In genomic region chr1:182229907-182230522, GRCh38 we compare ENCODE assay signal across 10 cellular contexts.
A peak's percentile ranks its signal among the peaks of the same experiment; 100 is the strongest.
DNase-seq lines count a peak whose midpoint lies in the region; TF ChIP-seq lines count a peak whose summit lies in the region.
"Had no signal": no experiment of that assay in that cellular context is flagged by ENCODE, and none has a peak within 500 bp of the region (broad histone marks: within the 10 kb centered on the region; RNA-seq: fewer than 3 reads in every experiment).

No MANE protein-coding gene starts in this region.

- H3K9me3 ChIP-seq in adipocyte (ENCODE audit: control insufficient read depth, low read length) = peaks cover 5% of the 10 kb centered on the region
- no peaks in the 10 kb centered on the region for H3K9me3 ChIP-seq in Peyer's patch
- no peaks in the 10 kb centered on the region for H3K9me3 ChIP-seq in OCI-LY7 (ENCODE audit: low read length)

- H3K36me3 Mint-ChIP-seq in nephron (ENCODE audit: low read depth) = no peaks in the 10 kb centered on the region

- POLR2A ChIA-PET in OCI-LY7 (lab: Charles Lee) = no interaction called here

- TF ChIP-seq POLR2A in Peyer's patch (IDR thresholded peaks at IDR 0.05) = no peak

- no peak overlapping the region for H3K4me3 ChIP-seq in adipocyte (ENCODE audit: low read length)
- H3K4me3 ChIP-seq in Peyer's patch = no peak overlapping the region
- H3K4me3 ChIP-seq in OCI-LY7 (ENCODE audit: low read depth, low read length, poor library complexity, severe bottlenecking) = no peak overlapping the region
- H3K4me3 ChIP-seq: skin epidermis had no signal

- H3K79me2 ChIP-seq in OCI-LY7 (ENCODE audit: insufficient read depth, low read depth, low read length) = no peaks in the 10 kb centered on the region

- peaks cover 3% of the 10 kb centered on the region for H3K27me3 Mint-ChIP-seq in nephron (ENCODE audit: low read depth)

- no peaks in the 10 kb centered on the region for H4K20me1 ChIP-seq in OCI-LY7 (ENCODE audit: insufficient read depth, low read length)

- peak; percentile 39 for DNase-seq in EH (ENCODE audit: low read depth)
- peak; percentile 57 for DNase-seq in NCI-H2029 (lab: John Stamatoyannopoulos, UW)
- DNase-seq in adipocyte (ENCODE audit: low read depth) = peak; percentile 82
- no peak for DNase-seq in Peyer's patch
- no peak for DNase-seq in caudate nucleus (lab: John Stamatoyannopoulos, UW)
- DNase-seq in germinal center (ENCODE audit: low spot score) = no peak
- DNase-seq in OCI-LY7 (ENCODE audit: low spot score) = no peak
- DNase-seq: activated CD8-positive, alpha-beta memory T cell treated with anti-CD3 and anti-CD28 coated beads, Interleukin-2, amount 50 U/mL, for 4 hours had no signal

- TF ChIP-seq CTCF in nephron (IDR thresholded peaks at IDR 0.05; ENCODE audit: unreplicated experiment in 3 of 3) (no peak), Peyer's patch (IDR thresholded peaks at IDR 0.05) (no peak), OCI-LY7 (conservative IDR thresholded peaks at IDR 0.05; ENCODE audit: low read length) (no peak)

- H3K4me1 ChIP-seq in adipocyte (ENCODE audit: control insufficient read depth, insufficient read depth, low read length) (peaks cover 14% of the 10 kb centered on the region), Peyer's patch (no peaks in the 10 kb centered on the region), OCI-LY7 (ENCODE audit: insufficient read depth, low read length, poor library complexity, severe bottlenecking) (no peaks in the 10 kb centered on the region)

- H3K4me3 Mint-ChIP-seq in nephron = no peak overlapping the region

- peaks cover 4% of the 10 kb centered on the region for H3K9me3 Mint-ChIP-seq in nephron

- H3K4me2 ChIP-seq in OCI-LY7 (ENCODE audit: low read length) = no peak overlapping the region

- H3K36me3 ChIP-seq in adipocyte (ENCODE audit: control insufficient read depth, insufficient read depth, low read length, severe bottlenecking) (no peaks in the 10 kb centered on the region), Peyer's patch (no peaks in the 10 kb centered on the region), OCI-LY7 (ENCODE audit: insufficient read depth, low read length) (no peaks in the 10 kb centered on the region)

- peaks cover 9% of the 10 kb centered on the region for H3K4me1 Mint-ChIP-seq in nephron

- no peak overlapping the region for H3K27ac ChIP-seq in Peyer's patch
- H3K27ac ChIP-seq in caudate nucleus (ENCODE audit: low read depth, low read length) = no peak overlapping the region
- no peak overlapping the region for H3K27ac ChIP-seq in OCI-LY7 (ENCODE audit: low read depth, low read length, poor library complexity, severe bottlenecking)

- no peak overlapping the region for H2AFZ ChIP-seq in OCI-LY7 (ENCODE audit: low read length)

- intact Hi-C loops in OCI-LY7 (cut with micrococcal nuclease; ENCODE audit: unreplicated experiment) = no loop called here

- H3K27ac Mint-ChIP-seq in nephron = peak overlapping the region in 2 of 3 experiments; percentile 20 to 39

- no peaks in the 10 kb centered on the region for H3K9me2 ChIP-seq in OCI-LY7 (ENCODE audit: insufficient read depth, low read length)

- no TSS peak for BruUV-seq in OCI-LY7 (replicated peaks; lab: Mats Ljungman, UMichigan)

- CTCF ChIA-PET in OCI-LY7 (lab: Charles Lee; ENCODE audit: unreplicated experiment) = no interaction called here

- H3K27me3 ChIP-seq in adipocyte (replicated peaks; ENCODE audit: control insufficient read depth, insufficient read depth, low read length) = no peaks in the 10 kb centered on the region
- H3K27me3 ChIP-seq in Peyer's patch = no peaks in the 10 kb centered on the region

- H3K9ac ChIP-seq in adipocyte (ENCODE audit: low read length) = no peak overlapping the region

Comparison
In these comparisons a context has a peak if more than half of its experiments do, and no peak if none do; other contexts are left out.
1. DNase-seq: peak in EH (single experiment), NCI-H2029 (single experiment) and adipocyte (single experiment); none in Peyer's patch (0 of 3), caudate nucleus (0 of 61), germinal center (single experiment) and OCI-LY7 (single experiment).